ENCODE assay signal across 17 cellular contexts in genomic region chr5:177307544-177308363, GRCh38. TPM values are rescaled to one million over a fixed set of nuclear protein-coding genes. Genes with fewer than 3 reads are reported as not detected.
DNase-seq lines count a peak whose midpoint lies in the region; TF ChIP-seq lines count a peak whose summit lies in the region.
"Had no signal": no experiment of that assay in that cellular context is flagged by ENCODE, and none has a peak within 500 bp of the region (broad histone marks: within the 10 kb centered on the region; RNA-seq: fewer than 3 reads in every experiment).

No MANE protein-coding gene starts in this region.

- H3K4me3 ChIP-seq in mononuclear cell (ENCODE audit: low read length), result peak overlapping the region; percentile 47
- H3K4me3 ChIP-seq: adrenal gland had no signal

- peak overlapping the region; percentile 85; the same call in 1 of the 2 replicates for H3K27ac ChIP-seq in 22Rv1
- H3K27ac ChIP-seq in adipose tissue (ENCODE audit: low read depth, low read length), result peak overlapping the region; percentile 75
- H3K27ac ChIP-seq: adrenal gland, WERI-Rb-1 had no signal

- TF ChIP-seq CTCF in 22Rv1 (IDR thresholded peaks at IDR 0.05), result no peak

- H3K9me3 ChIP-seq in mononuclear cell (ENCODE audit: low read depth, low read length), result no peaks in the 10 kb centered on the region
- H3K9me3 ChIP-seq: adrenal gland had no signal

- 60 to 85% (median 63%) methylated on average over 41 to 43 of the region's 43 CpGs for WGBS in adipose tissue, 3 donors

- peak; percentile 34 for TF ChIP-seq POLR2A in GM18951 (IDR thresholded peaks at IDR 0.05; ENCODE audit: extremely low read depth, insufficient read depth, insufficient read length)

- no peaks in the 10 kb centered on the region for H3K27me3 ChIP-seq in mononuclear cell (ENCODE audit: insufficient read depth, low read length)
- H3K27me3 ChIP-seq: adrenal gland had no signal

- H3K4me1 ChIP-seq in mononuclear cell (ENCODE audit: insufficient read depth, low read length), result peaks cover 86% of the 10 kb centered on the region

- in situ Hi-C loops in GM18951 (cut with MboI; ENCODE audit: low sequenced_read_pairs, unreplicated experiment) (no loop called here), ACHN (cut with HindIII; ENCODE audit: low pct_ligation_motif_present, low pct_unique_long_range_greater_than_20kb, low sequenced_read_pairs) (no loop called here)

- DNase-seq in NCI-H1092 treated with DMSO at 0.1 percent for 48 hours (lab: John Stamatoyannopoulos, UW) (no peak), ACHN (no peak), HuH-7 (ENCODE audit: low spot score) (no peak), DMS153 (lab: John Stamatoyannopoulos, UW) (no peak)
- DNase-seq: activated CD8-positive, alpha-beta memory T cell treated with anti-CD3 and anti-CD28 coated beads for 24 hours; cerebellar nuclear complex; foreskin fibroblast; NCI-H1105; NCI-H2171; NCI-H748 treated with DMSO at 0.1 percent for 48 hours; stimulated activated naive B cell treated with anti-CD40 and anti-IgM and Interleukin-4, amounts not matched to agents 10 μg/mL and 1 μg/mL and 100 μg/mL, for 72 hours; WERI-Rb-1 had no signal

RNA-seq across cellular contexts. Expression of gene MXD3, which starts 3.9 kb away (rescaled TPM):
- 10 to 100 TPM in 2 of 3 donors, 1 to 10 TPM in 1; 5.4 to 11.1 (median 10.1) TPM for polyA plus RNA-seq in adipose tissue
- 6.9 TPM for total RNA-seq in mononuclear cell

RNA-seq across cellular contexts. Expression of gene PRELID1, which starts 4.2 kb away (rescaled TPM):
- polyA plus RNA-seq in adipose tissue, result 100 to 1,000 TPM in 2 of 3 donors, 10 to 100 TPM in 1; 94.6 to 215 (median 185) TPM
- 74.1 TPM for total RNA-seq in mononuclear cell

RNA-seq across cellular contexts. Expression of gene RAB24, which starts 4.2 kb away (rescaled TPM):
- polyA plus RNA-seq in adipose tissue, result 10 to 100 TPM; 33.7 to 70.7 (median 59.7) TPM
- total RNA-seq in mononuclear cell, result 20.1 TPM

RNA-seq across cellular contexts. Expression of gene LMAN2, which starts 43.7 kb away (rescaled TPM):
- polyA plus RNA-seq in adipose tissue, result 100 to 1,000 TPM; 100 to 227 (median 155) TPM
- 115 TPM for total RNA-seq in mononuclear cell

RNA-seq across cellular contexts. Expression of gene RGS14, which starts 50.0 kb away (rescaled TPM):
- 10 to 100 TPM; 10.1 to 17.9 (median 15.9) TPM for polyA plus RNA-seq in adipose tissue
- total RNA-seq in mononuclear cell, result 13.6 TPM
